ENCODE assay signal across 11 cellular contexts in genomic region chr2:15548974-15549373, GRCh38.
"Had no signal": no experiment of that assay in that cellular context is flagged by ENCODE, and none has a peak within 500 bp of the region (broad histone marks: within the 10 kb centered on the region; RNA-seq: fewer than 3 reads in every experiment).

No MANE protein-coding gene starts in this region.

- H3K4me2 ChIP-seq: GM23338 had no signal

- H3K9ac ChIP-seq: GM23248 had no signal

- H3K4me3 ChIP-seq: GM23248, GM23338, HAP-1 had no signal

- H3K27ac ChIP-seq: GM23248 had no signal

- H2AFZ ChIP-seq: GM23248, GM23338 had no signal

- FAIRE-seq: H1, H54 had no signal

- ATAC-seq: GM23338, HCT116 had no signal

- DNase-seq: GM23248, GOT3, H7, H9, HCEC 1CT, HFFc6 had no signal

- H3K9me3 ChIP-seq: HAP-1 had no signal

- H3K4me1 ChIP-seq: HAP-1 had no signal
